Comparison of ENCODE assay signal across 8 cellular contexts in genomic region chr2:101697124-101697793, GRCh38. TPM values are rescaled to one million over a fixed set of nuclear protein-coding genes. Genes with fewer than 3 reads are reported as not detected.
DNase-seq lines count a peak whose midpoint lies in the region; ATAC-seq and TF ChIP-seq lines count a peak whose summit lies in the region.

TSS of gene MAP4K4 (plus strand) at chr2:101697707. CDS start at chr2:101698081, 374 bp downstream.

- ATAC-seq in body of pancreas: peak; percentile 71
- no peak for ATAC-seq in GM21528 (IDR thresholded peaks at IDR 0.05; ENCODE audit: low FRiP score, unreplicated experiment)

- H3K36me3 ChIP-seq in body of pancreas (replicated peaks in 1 of 2; ENCODE audit: insufficient read depth in 1 of 2, low read depth in 2 of 2): no peaks in the 10 kb centered on the region

- TF ChIP-seq POLR2A in body of pancreas (IDR thresholded peaks at IDR 0.05): peak; percentile 51 to 57 (median 53)

- CTCF ChIA-PET in HEK293T (lab: Yijun Ruan, JAX): interaction anchor here (0.5 to 0.8 kb wide), 2 partner anchors 10 to 30 kb away, joined by 3 to 4 read pairs; no protein-coding TSS in a partner anchor

- no peaks in the 10 kb centered on the region for H3K27me3 ChIP-seq in body of pancreas

- DNase-seq in DMS79 (lab: John Stamatoyannopoulos, UW): peak; percentile 32
- DNase-seq in HEK293T (ENCODE audit: extremely low spot score): peak; percentile 66
- DNase-seq in NCI-H1930 (lab: John Stamatoyannopoulos, UW): peak; percentile 47 to 60
- peak; percentile 86 for DNase-seq in UCSD-AML1 (lab: John Stamatoyannopoulos, UW; ENCODE audit: unreplicated experiment)
- DNase-seq in body of pancreas: peak; percentile 68 to 77 (median 73)
- peak; percentile 30 for DNase-seq in iPS DF 19.7 (ENCODE audit: low read depth, low spot score)
- peak; percentile 26 for DNase-seq in retinal pigment epithelial cell (ENCODE audit: low read depth)

- H3K4me3 ChIP-seq in body of pancreas (peak within 1 kb of the TSS; percentile 43 to 53), retinal pigment epithelial cell (ENCODE audit: low read length) (peak within 1 kb of the TSS; percentile 91)

- intact Hi-C loops in body of pancreas (cut with DNase I): no loop called here

- WGBS in body of pancreas, 2 donors: 0 to 1% methylated on average over 9 to 75 of the region's 85 CpGs

- TF ChIP-seq CTCF in body of pancreas (IDR thresholded peaks at IDR 0.05) (peak in 2 of 7 experiments; percentile 8 to 33), retinal pigment epithelial cell (conservative IDR thresholded peaks at IDR 0.05; ENCODE audit: low read depth, low read length) (peak; percentile 24)

- no peaks in the 10 kb centered on the region for H3K9me3 ChIP-seq in body of pancreas

- peak within 1 kb of the TSS; percentile 36 to 86 (median 78) for H3K27ac ChIP-seq in body of pancreas

- POLR2A ChIA-PET in HEK293T (lab: Yijun Ruan, JAX): interaction anchor here (0.7 to 1.3 kb wide), 8 partner anchors 8 to 182 kb away, joined by 3 to 8 read pairs (median 4); no protein-coding TSS in a partner anchor

- peaks cover 34% of the 10 kb centered on the region for H3K4me1 ChIP-seq in body of pancreas

TF ChIP-seq in HEK293T, 16 proteins besides CTCF, POLR2A, EP300 and RAD21:
- TF ChIP-seq BHLHE40 (IDR thresholded peaks at IDR 0.05; ENCODE audit: borderline replicate concordance) (no peak), PKNOX1 (IDR thresholded peaks at IDR 0.05) (no peak), ELF4 (IDR thresholded peaks at IDR 0.05) (no peak), FOXM1 (IDR thresholded peaks at IDR 0.05; ENCODE audit: borderline replicate concordance) (no peak), FOXA1 (IDR thresholded peaks at IDR 0.05) (no peak), L3MBTL2 (conservative IDR thresholded peaks at IDR 0.05) (no peak), CTBP1 (IDR thresholded peaks at IDR 0.05; ENCODE audit: borderline replicate concordance) (no peak), SP1 (IDR thresholded peaks at IDR 0.05) (no peak), NFRKB (IDR thresholded peaks at IDR 0.05) (no peak), ZNF384 (IDR thresholded peaks at IDR 0.05) (no peak), HDGF (IDR thresholded peaks at IDR 0.05; ENCODE audit: borderline replicate concordance) (no peak), SUZ12 (IDR thresholded peaks at IDR 0.05) (no peak), LEF1 (IDR thresholded peaks at IDR 0.05; ENCODE audit: borderline replicate concordance) (no peak)

RNA-seq across cellular contexts. Expression of gene MAP4K4, which starts in this region (rescaled TPM):
- 10 to 100 TPM; 22.1 to 25.1 TPM for total RNA-seq in body of pancreas

Comparison
In these comparisons a context has a peak if more than half of its experiments do, and no peak if none do; other contexts are left out.
1. DNase-seq: peak in every context shown above with its lines; median percentile 86 in UCSD-AML1; 73 in body of pancreas; 66 in HEK293T; 54 in NCI-H1930; 32 in DMS79; 30 in iPS DF 19.7; 26 in retinal pigment epithelial cell.